Comparison of ENCODE assay signal across 25 cellular contexts in the genomic region with DNA sequence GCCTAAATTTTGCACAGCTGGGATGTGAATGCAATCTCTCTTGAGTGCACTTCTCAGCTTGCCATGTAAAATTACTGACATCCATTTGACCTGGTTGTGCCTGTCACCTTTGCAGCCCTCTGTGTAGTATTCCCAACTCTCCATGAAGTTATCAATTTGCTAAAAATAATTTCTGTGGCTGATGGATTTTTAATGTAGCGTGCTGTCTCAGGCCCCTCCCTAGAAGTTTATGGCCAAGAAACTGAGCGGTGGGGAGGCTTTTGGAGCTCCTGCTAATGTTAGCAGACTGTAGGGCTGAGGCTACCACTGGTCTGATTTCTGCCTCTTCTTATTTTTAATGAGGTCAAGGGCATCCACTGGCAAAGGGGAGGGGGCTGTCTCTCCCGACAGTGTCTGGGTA.
"Had no signal": no experiment of that assay in that cellular context is flagged by ENCODE, and none has a peak within 500 bp of the region (broad histone marks: within the 10 kb centered on the region; RNA-seq: fewer than 3 reads in every experiment).

No MANE protein-coding gene starts in this region.

- H3K9me3 ChIP-seq: ovary, right lobe of liver, sigmoid colon, thyroid gland, upper lobe of left lung, vagina had no signal

- DNase-seq: natural killer cell; occipital lobe; ovary; posterior cingulate gyrus; psoas muscle; right lobe of liver; sigmoid colon; small intestine; stimulated activated CD4-positive, alpha-beta T cell treated with anti-CD3 and anti-CD28 coated beads, Interleukin-15, amount 100 ng/mL, for 24 hours; stimulated activated CD4-positive, alpha-beta T cell treated with anti-CD3 and anti-CD28 coated beads, Interleukin-2, amount 100 ng/mL, for 24 hours; stimulated activated CD4-positive, alpha-beta T cell treated with anti-CD3 and anti-CD28 coated beads, Interleukin-2, amount 100 ng/mL, for 48 hours; stimulated activated CD4-positive, alpha-beta T cell treated with anti-CD3 and anti-CD28 coated beads, Interleukin-4, amount 100 ng/mL, for 24 hours; stimulated activated naive B cell treated with anti-CD40 and anti-IgM and Interleukin-4, amounts not matched to agents 10 μg/mL and 1 μg/mL and 100 μg/mL, for 72 hours; stimulated activated naive CD4-positive, alpha-beta T cell treated with Interleukin-2 at 50 U/mL for 16 hours; stomach; thyroid gland; trophoblast cell; upper lobe of left lung had no signal

- H3K4me1 ChIP-seq: neural progenitor cell, parathyroid adenoma, psoas muscle, right lobe of liver, stomach, tibial nerve, upper lobe of left lung, vagina had no signal

- H3K27me3 ChIP-seq: neural progenitor cell, ovary, right lobe of liver, sigmoid colon, stomach, thyroid gland, tibial nerve, upper lobe of left lung, vagina had no signal

- ATAC-seq: natural killer cell; psoas muscle; right lobe of liver; stimulated activated effector memory CD8-positive, alpha-beta T cell treated with anti-CD3 and anti-CD28 coated beads, Interleukin-12 subunit alpha, Interleukin-12 subunit beta, amount 100 ng/mL, for 72 hours; stimulated activated naive B cell treated with anti-CD40 and anti-IgM and Interleukin-4, amounts not matched to agents 10 μg/mL and 1 μg/mL and 100 μg/mL, for 72 hours had no signal

- H3K36me3 ChIP-seq: neural progenitor cell, ovary, right lobe of liver, sigmoid colon, stomach, thoracic aorta, thyroid gland, tibial nerve, upper lobe of left lung, vagina had no signal

- H3K27ac ChIP-seq: neural progenitor cell, ovary, parathyroid adenoma, psoas muscle, right lobe of liver, sigmoid colon, stomach, thoracic aorta, tibial nerve, upper lobe of left lung, vagina had no signal

- H3K4me3 ChIP-seq: neural progenitor cell, ovary, psoas muscle, right lobe of liver, sigmoid colon, stomach, thoracic aorta, thyroid gland, tibial nerve, upper lobe of left lung, vagina had no signal

- FAIRE-seq: small intestine, urothelium cell line had no signal
